In the genomic region with DNA sequence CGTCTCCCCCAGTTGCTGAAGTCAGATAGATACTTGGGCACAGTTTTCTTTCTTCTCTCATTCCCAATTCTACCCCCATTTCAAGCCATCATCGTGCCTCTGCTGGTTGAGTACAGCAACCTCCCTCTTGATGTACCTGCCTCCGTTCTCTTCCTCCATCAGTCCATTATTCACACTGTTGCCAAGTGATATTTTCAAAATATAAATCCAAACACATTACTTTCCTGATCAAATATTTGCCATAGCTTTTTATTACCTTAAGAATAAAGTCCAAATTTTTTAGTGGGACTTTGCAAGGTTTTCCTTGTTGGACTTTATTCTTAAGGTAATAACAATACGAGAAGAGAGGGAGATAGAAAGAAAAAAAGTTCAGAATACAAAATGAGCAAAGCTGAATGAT, we compare ENCODE assay signal across 15 cellular contexts. TPM values are rescaled to one million over a fixed set of nuclear protein-coding genes. Genes with fewer than 3 reads are reported as not detected.
DNase-seq lines count a peak whose midpoint lies in the region; ATAC-seq and TF ChIP-seq lines count a peak whose summit lies in the region.
"Had no signal": no experiment of that assay in that cellular context is flagged by ENCODE, and none has a peak within 500 bp of the region (broad histone marks: within the 10 kb centered on the region; RNA-seq: fewer than 3 reads in every experiment).

No MANE protein-coding gene starts in this region.

- dilution Hi-C loops in IMR-90 (cut with HindIII; ENCODE audit: low sequenced_read_pairs, unreplicated experiment), result no loop called here

- H2AFZ ChIP-seq in IMR-90 (replicated peaks; ENCODE audit: low read length, poor library complexity), result no peak overlapping the region
- H2AFZ ChIP-seq: GM23248 had no signal

- H4K91ac ChIP-seq in IMR-90 (ENCODE audit: insufficient read depth, low read depth, low read length), result no peak overlapping the region

- H3K4me1 ChIP-seq in IMR-90 (ENCODE audit: control insufficient read depth, insufficient read depth, low read length), result no peaks in the 10 kb centered on the region
- H3K4me1 ChIP-seq in Panc1 (ENCODE audit: control insufficient read depth, insufficient read depth, low read length), result no peaks in the 10 kb centered on the region
- H3K4me1 ChIP-seq in mucosa of descending colon (ENCODE audit: low read depth), result peaks cover 11% of the 10 kb centered on the region
- H3K4me1 ChIP-seq in vagina, result no peaks in the 10 kb centered on the region

- ATAC-seq in IMR-90 (ENCODE audit: low read depth) (no peak), Panc1 (no peak), mucosa of descending colon (peak; percentile 80), GM19395 (IDR thresholded peaks at IDR 0.05; ENCODE audit: unreplicated experiment) (no peak)
- ATAC-seq: HCT116 had no signal

- no peak overlapping the region for H3K4me3 ChIP-seq in IMR-90 (ENCODE audit: insufficient read depth, low read depth, low read length)
- no peak overlapping the region for H3K4me3 ChIP-seq in Panc1 (ENCODE audit: low read depth in 2 of 2, low read length in 2 of 2)
- no peak overlapping the region for H3K4me3 ChIP-seq in mucosa of descending colon
- no peak overlapping the region for H3K4me3 ChIP-seq in vagina
- H3K4me3 ChIP-seq: GM23248 had no signal

- 80% methylated on average over 1 of the region's 4 CpGs; no CpG with 5 or more reads in 1 of the 2 experiments for WGBS in IMR-90 (ENCODE audit: extremely low coverage in 2 of 2, insufficient read length in 1 of 2), 2 experiments

- TF ChIP-seq POLR2A in IMR-90 (IDR thresholded peaks at IDR 0.05; ENCODE audit: low read depth, low read length), result no peak
- TF ChIP-seq POLR2A in vagina (IDR thresholded peaks at IDR 0.05), result no peak

- no peak overlapping the region for H3K56ac ChIP-seq in IMR-90 (ENCODE audit: extremely low read depth, insufficient read depth, low read length)

- H3K36me3 ChIP-seq in IMR-90 (ENCODE audit: control insufficient read depth, insufficient read depth, low read length) (no peaks in the 10 kb centered on the region), Panc1 (ENCODE audit: control insufficient read depth, insufficient read depth, low read length) (no peaks in the 10 kb centered on the region), mucosa of descending colon (ENCODE audit: low read depth) (no peaks in the 10 kb centered on the region), vagina (no peaks in the 10 kb centered on the region)

- H3K18ac ChIP-seq in IMR-90 (ENCODE audit: low read depth, low read length), result no peak overlapping the region

- H3K4me2 ChIP-seq in IMR-90 (ENCODE audit: low read depth, low read length), result no peak overlapping the region

- no peak overlapping the region for H2BK15ac ChIP-seq in IMR-90 (ENCODE audit: low read depth, low read length)

- no peak overlapping the region for H3K23ac ChIP-seq in IMR-90 (ENCODE audit: low read depth, low read length)

- CTCF ChIA-PET in IMR-90 (lab: Yijun Ruan, JAX), result no interaction called here
- CTCF ChIA-PET in Panc1 (lab: Charles Lee), result no interaction called here

- POLR2A ChIA-PET in IMR-90 (lab: Charles Lee; ENCODE audit: unreplicated experiment) (no interaction called here), Panc1 (lab: Charles Lee) (no interaction called here)

- no peak overlapping the region for H2AK9ac ChIP-seq in IMR-90 (replicated peaks; ENCODE audit: low read depth, low read length, poor library complexity)

- H3K9me3 ChIP-seq in IMR-90 (ENCODE audit: control insufficient read depth, insufficient read depth, low read length) (no peaks in the 10 kb centered on the region), Panc1 (ENCODE audit: control insufficient read depth, insufficient read depth, low read depth, low read length) (no peaks in the 10 kb centered on the region), mucosa of descending colon (no peaks in the 10 kb centered on the region), vagina (no peaks in the 10 kb centered on the region)

- in situ Hi-C loops in IMR-90 (cut with MboI; ENCODE audit: low sequenced_read_pairs) (no loop called here), Panc1 (cut with HindIII; ENCODE audit: low pct_unique_long_range_greater_than_20kb, low sequenced_read_pairs) (no loop called here)

- H2BK5ac ChIP-seq in IMR-90 (ENCODE audit: low read depth, low read length, poor library complexity, severe bottlenecking), result no peak overlapping the region

- no peak overlapping the region for H4K5ac ChIP-seq in IMR-90 (ENCODE audit: low read depth, low read length)

- peaks cover 8% of the 10 kb centered on the region; the same call in 1 of the 2 replicates for H3K9me1 ChIP-seq in IMR-90 (ENCODE audit: insufficient read depth, low read length)

- H3K4ac ChIP-seq in IMR-90 (ENCODE audit: low read depth, low read length), result no peak overlapping the region

- no peak overlapping the region for H3K14ac ChIP-seq in IMR-90 (replicated peaks; ENCODE audit: low read depth, low read length)

- TF ChIP-seq CTCF in 22Rv1 (IDR thresholded peaks at IDR 0.05), result no peak; the same call in 1 of the 2 replicates
- no peak for TF ChIP-seq CTCF in IMR-90 (conservative IDR thresholded peaks at IDR 0.05; ENCODE audit: low read depth, low read length)
- TF ChIP-seq CTCF in Panc1 (IDR thresholded peaks at IDR 0.05), result peak; percentile 18; the same call in 1 of the 2 replicates
- TF ChIP-seq CTCF in mucosa of descending colon (IDR thresholded peaks at IDR 0.05), result no peak
- TF ChIP-seq CTCF in vagina (IDR thresholded peaks at IDR 0.05), result no peak

- no peak overlapping the region for H3K9ac ChIP-seq in IMR-90 (ENCODE audit: low read depth, low read length)
- H3K9ac ChIP-seq: GM23248 had no signal

- no peak for TF ChIP-seq RAD21 in IMR-90 (IDR thresholded peaks at IDR 0.05; ENCODE audit: low read length)

- DNase-seq in IMR-90 (no peak), Panc1 (ENCODE audit: low read depth, low spot score) (no peak), mucosa of descending colon (no peak), NCI-H526 (lab: John Stamatoyannopoulos, UW) (no peak), vagina (ENCODE audit: extremely low spot score in 2 of 2) (no peak)
- no peak for DNase-seq in stimulated activated naive CD4-positive, alpha-beta T cell (lab: John Stamatoyannopoulos, UW)
- DNase-seq: ACHN; C1 segment of cervical spinal cord; CD4-positive, alpha-beta memory T cell; DMS153; GF-D8; GM23248 had no signal

- H2AK5ac ChIP-seq in IMR-90 (ENCODE audit: low read depth, low read length), result 0 out of 2 replicates have a peak overlapping the region, but pooled peaks have one; percentile 15

- H2BK20ac ChIP-seq in IMR-90 (ENCODE audit: low read depth, low read length), result no peak overlapping the region

- no peak overlapping the region for H4K8ac ChIP-seq in IMR-90 (ENCODE audit: low read depth in 2 of 2, low read length in 2 of 2)

- no peaks in the 10 kb centered on the region for H3K79me1 ChIP-seq in IMR-90 (ENCODE audit: low read depth in 1 of 2, low read length in 2 of 2)

- no peaks in the 10 kb centered on the region; the same call in 1 of the 2 replicates for H4K20me1 ChIP-seq in IMR-90 (ENCODE audit: insufficient read depth, low read length)

- intact Hi-C loops in IMR-90 (cut with micrococcal nuclease) (loop anchor here (5.0 kb wide), 1 partner anchor 34 kb away; no protein-coding TSS in a partner anchor), Panc1 (cut with micrococcal nuclease; ENCODE audit: unreplicated experiment) (no loop called here), mucosa of descending colon (cut with DNase I, micrococcal nuclease) (no loop called here), vagina (cut with DNase I) (no loop called here)

- H3K27me3 ChIP-seq in IMR-90 (ENCODE audit: control insufficient read depth, insufficient read depth, low read length) (peaks cover 26% of the 10 kb centered on the region), Panc1 (ENCODE audit: control insufficient read depth, insufficient read depth, low read length) (peaks cover 3% of the 10 kb centered on the region; the same call in 1 of the 2 replicates), vagina (no peaks in the 10 kb centered on the region)

- H2BK120ac ChIP-seq in IMR-90 (ENCODE audit: low read depth, low read length), result no peak overlapping the region

- peak overlapping the region; percentile 13; the same call in 1 of the 2 replicates for H3K27ac ChIP-seq in 22Rv1
- no peak overlapping the region for H3K27ac ChIP-seq in IMR-90 (ENCODE audit: insufficient read depth, low read length)
- no peak overlapping the region for H3K27ac ChIP-seq in Panc1 (ENCODE audit: low read length)
- no peak overlapping the region for H3K27ac ChIP-seq in vagina
- H3K27ac ChIP-seq: GM23248 had no signal

- BruUV-seq in IMR-90 (replicated peaks; lab: Mats Ljungman, UMichigan), result no TSS peak
- no TSS peak for BruUV-seq in Panc1 (replicated peaks; lab: Mats Ljungman, UMichigan)

TF ChIP-seq in IMR-90, 13 proteins besides CTCF, POLR2A, EP300 and RAD21 (continues in another document):
- no peak for TF ChIP-seq ELK1 (IDR thresholded peaks at IDR 0.05; ENCODE audit: borderline replicate concordance, low read depth, low read length)

RNA-seq across cellular contexts. Expression of gene SSPN, which starts 18.6 kb away (rescaled TPM):
- total RNA-seq in IMR-90 (2012; rRNA removed) (5.6 and 7.8 TPM in 2 replicates), Panc1 (2021; ENCODE audit: unreplicated experiment) (23.4 TPM), mucosa of descending colon (10 to 100 TPM; 12.8 to 42.7 (median 19.0) TPM), vagina (44.7 TPM)
- polyA plus RNA-seq in IMR-90 (2012; rRNA removed), result 3.5 and 4.1 TPM in 2 replicates
- 2.8 and 4.8 TPM in 2 replicates for polyA plus RNA-seq in IMR-90 (2012; cell fraction: cytosol; rRNA removed)
- 0.85 and 2.2 TPM in 2 replicates for polyA plus RNA-seq in IMR-90 (2012; cell fraction: nucleus; rRNA removed; ENCODE audit: low replicate concordance)
- 16.7 TPM for polyA plus RNA-seq in Panc1 (2012; ENCODE audit: insufficient read length)
- total RNA-seq: CD4-positive, alpha-beta memory T cell had no signal

RNA-seq across cellular contexts. Expression of gene BHLHE41, which starts 51.9 kb away (rescaled TPM):
- total RNA-seq in IMR-90 (2012; rRNA removed), result 0.72 and 1.1 TPM in 2 replicates
- 3.8 and 5.2 TPM in 2 replicates for polyA plus RNA-seq in IMR-90 (2012; rRNA removed)
- polyA plus RNA-seq in IMR-90 (2012; cell fraction: cytosol; rRNA removed), result 0.64 and 1.6 TPM in 2 replicates
- polyA plus RNA-seq in IMR-90 (2012; cell fraction: nucleus; rRNA removed; ENCODE audit: low replicate concordance), result 5.6 and 8.7 TPM in 2 replicates
- total RNA-seq in Panc1 (2021; ENCODE audit: unreplicated experiment), result 147 TPM
- 88.0 TPM for polyA plus RNA-seq in Panc1 (2012; ENCODE audit: insufficient read length)
- total RNA-seq in mucosa of descending colon, result 10 to 100 TPM; 41.0 to 91.9 (median 43.0) TPM
- 2.9 TPM for total RNA-seq in vagina
- polyA plus RNA-seq: CD4-positive, alpha-beta memory T cell had no signal

Comparison
In these comparisons a context has a peak if more than half of its experiments do, and no peak if none do; other contexts are left out.
1. RNA of gene BHLHE41, which starts 51.9 kb away (total RNA-seq): 147 TPM in Panc1 (single experiment) and 41.0 to 91.9 TPM in mucosa of descending colon; 2.9 TPM in vagina (single experiment) and 0.72 to 1.1 TPM in IMR-90; every median in the first group is over 10 times any median in the second.